21 cellular contexts compared by ENCODE assay signal in the genomic region with DNA sequence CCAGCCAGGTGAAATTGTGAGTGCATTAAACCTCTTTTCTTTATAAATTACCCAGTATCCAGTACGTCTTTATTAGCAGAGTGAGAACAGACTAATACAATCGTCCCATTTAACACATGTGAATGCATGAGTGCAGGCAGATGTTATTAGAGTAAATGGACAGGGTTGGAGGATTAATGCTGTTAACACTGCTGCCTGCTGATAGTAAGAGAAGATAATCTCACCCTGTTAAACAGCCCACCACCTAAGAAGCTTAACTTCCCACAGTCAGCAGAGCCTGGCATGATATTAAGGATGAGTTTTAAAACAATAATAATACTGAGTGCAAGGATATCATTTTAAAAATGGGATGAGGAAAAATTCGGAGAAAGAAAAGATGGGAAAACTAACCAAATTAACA.
"Had no signal": no experiment of that assay in that cellular context is flagged by ENCODE, and none has a peak within 500 bp of the region (broad histone marks: within the 10 kb centered on the region; RNA-seq: fewer than 3 reads in every experiment).

No MANE protein-coding gene starts in this region.

- H3K27ac ChIP-seq: SJSA1, SK-N-MC had no signal

- FAIRE-seq: HepG2, RCC 7860 had no signal

- H3K4me1 Mint-ChIP-seq: T-cell had no signal

- H3K4me1 ChIP-seq: SJSA1 had no signal

- H3K4me3 ChIP-seq: SJSA1, SK-N-MC had no signal

- DNase-seq: IMR-90, Karpas-422, MM.1S, NCI-H1092 treated with DMSO at 0.1 percent for 48 hours, NCI-H1436 treated with DMSO at 0.1 percent for 48 hours, NCI-H1694, NCI-H1930, NCI-H2081, NCI-H2107, NCI-H2227 treated with DMSO at 0.1 percent for 48 hours, NCI-H526, Right ventricle myocardium superior, RPMI8226, SIG-M5, SW 1271, T-cell had no signal

- H3K4me3 Mint-ChIP-seq: T-cell; T-helper 1 cell treated with Interleukin-12 subunit alpha and Interleukin-12 subunit beta and Interleukin-4 antibody, amounts not matched to agents 30 μg/mL and 1 μg/mL, for 36 hours had no signal

- H3K36me3 ChIP-seq: SJSA1 had no signal

- H3K27me3 ChIP-seq: SJSA1 had no signal

- H3K36me3 Mint-ChIP-seq: T-cell had no signal

- H3K9me3 ChIP-seq: SJSA1 had no signal

- ATAC-seq: HepG2, T-cell had no signal

- H3K27me3 Mint-ChIP-seq: T-cell had no signal

- H3K27ac Mint-ChIP-seq: T-cell; T-helper 1 cell treated with Interleukin-12 subunit alpha and Interleukin-12 subunit beta and Interleukin-4 antibody, amounts not matched to agents 30 μg/mL and 1 μg/mL, for 36 hours had no signal
